8 cellular contexts compared by ENCODE assay signal in genomic region chr22:30435674-30436126, GRCh38.
A peak's percentile ranks its signal among the peaks of the same experiment; 100 is the strongest.
DNase-seq lines count a peak whose midpoint lies in the region; ATAC-seq lines count a peak whose summit lies in the region.

No MANE protein-coding gene starts in this region.

- H3K27me3 ChIP-seq in effector memory CD4-positive, alpha-beta T cell (replicated peaks; ENCODE audit: control insufficient read depth, insufficient read depth, low read length, poor library complexity, severe bottlenecking), result peaks cover 12% of the 10 kb centered on the region

- peaks cover 14% of the 10 kb centered on the region for H3K4me1 ChIP-seq in effector memory CD4-positive, alpha-beta T cell (ENCODE audit: control insufficient read depth, insufficient read depth, low read length, poor library complexity, severe bottlenecking)

- peak overlapping the region; percentile 22 for H3K4me3 ChIP-seq in effector memory CD4-positive, alpha-beta T cell (ENCODE audit: insufficient read depth, low read depth, low read length, poor library complexity, severe bottlenecking)

- H3K9me3 ChIP-seq in effector memory CD4-positive, alpha-beta T cell (ENCODE audit: control insufficient read depth, low read length), result no peaks in the 10 kb centered on the region

- peak; percentile 25 for DNase-seq in GM19240 (ENCODE audit: insufficient read length, low spot score)
- DNase-seq in activated CD4-positive, alpha-beta T cell treated with anti-CD3 and anti-CD28 coated beads for 24 hours (ENCODE audit: low read depth in 2 of 2), result peak; percentile 52 to 59
- peak; percentile 73 to 85 (median 79) for DNase-seq in effector memory CD4-positive, alpha-beta T cell
- DNase-seq in stimulated activated CD4-positive, alpha-beta T cell treated with anti-CD3 and anti-CD28 coated beads, Interleukin-4, amount 100 ng/mL, for 48 hours (ENCODE audit: low read depth in 2 of 2), result peak; percentile 46 to 67
- DNase-seq in NCI-H2029 treated with DMSO at 0.1 percent for 48 hours (lab: John Stamatoyannopoulos, UW), result no peak
- DNase-seq in GM03348 (ENCODE audit: low spot score), result no peak

- peak overlapping the region; percentile 86 for H3K27ac ChIP-seq in effector memory CD4-positive, alpha-beta T cell (ENCODE audit: insufficient read depth, low read length, poor library complexity, severe bottlenecking)

- no peak for ATAC-seq in HG02870 (IDR thresholded peaks at IDR 0.05; ENCODE audit: unreplicated experiment)
- no peak for ATAC-seq in GM21737 (IDR thresholded peaks at IDR 0.05; ENCODE audit: unreplicated experiment)

- H3K36me3 ChIP-seq in effector memory CD4-positive, alpha-beta T cell (ENCODE audit: control insufficient read depth, insufficient read depth, low read length), result no peaks in the 10 kb centered on the region

Comparison
In these comparisons a context has a peak if more than half of its experiments do, and no peak if none do; other contexts are left out.
1. DNase-seq: peak in GM19240 (single experiment), activated CD4-positive, alpha-beta T cell treated with anti-CD3 and anti-CD28 coated beads for 24 hours (2 of 2), effector memory CD4-positive, alpha-beta T cell (3 of 3) and stimulated activated CD4-positive, alpha-beta T cell treated with anti-CD3 and anti-CD28 coated beads, Interleukin-4, amount 100 ng/mL, for 48 hours (2 of 2); none in NCI-H2029 treated with DMSO at 0.1 percent for 48 hours (single experiment) and GM03348 (single experiment).